In genomic region chr2:36452279-36452678, GRCh38 we compare ENCODE assay signal across 1 cellular context.
TF ChIP-seq lines count a peak whose summit lies in the region.

No MANE protein-coding gene starts in this region.

TF ChIP-seq in IMR-90, 13 proteins besides CTCF, POLR2A, EP300 and RAD21 (continued from another document):
- TF ChIP-seq ELK1 (IDR thresholded peaks at IDR 0.05; ENCODE audit: borderline replicate concordance, low read depth, low read length) (no peak), NFE2L2 (IDR thresholded peaks at IDR 0.05; ENCODE audit: low read depth, low read length) (no peak), CEBPB (IDR thresholded peaks at IDR 0.05; ENCODE audit: low read depth, low read length) (no peak), BHLHE40 (IDR thresholded peaks at IDR 0.05; ENCODE audit: low read depth, low read length) (no peak), MAZ (IDR thresholded peaks at IDR 0.05; ENCODE audit: borderline replicate concordance, low read depth, low read length) (no peak)
